In the genomic region with DNA sequence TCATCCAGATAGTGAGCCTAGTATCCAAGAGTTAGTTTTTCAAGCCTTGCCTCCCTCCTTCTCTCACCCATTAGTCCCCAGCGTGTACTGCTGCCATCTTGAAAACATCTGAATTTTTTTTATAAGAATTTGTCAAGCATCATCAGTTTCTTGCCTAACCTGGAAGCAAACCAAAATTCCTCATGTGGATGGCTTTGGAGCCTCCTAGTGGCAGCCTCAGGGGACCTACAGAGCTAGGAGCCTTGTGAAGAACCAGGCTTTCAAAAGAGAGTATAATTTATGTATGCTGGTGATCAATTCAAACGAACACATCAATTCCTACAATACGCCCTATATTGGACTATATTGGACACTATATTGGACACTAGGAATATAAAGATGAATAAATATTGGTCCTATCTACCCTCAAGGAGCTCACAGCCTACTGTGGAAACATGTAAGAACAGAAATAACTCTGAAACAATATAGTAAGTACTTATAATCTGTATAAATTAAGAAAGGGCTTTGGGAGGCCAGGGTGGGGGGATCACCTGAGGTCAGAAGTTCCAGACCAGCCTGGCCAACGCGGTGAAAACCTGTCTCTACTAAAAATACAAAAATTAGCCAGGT, we compare ENCODE assay signal across 9 cellular contexts.
DNase-seq lines count a peak whose midpoint lies in the region; ATAC-seq and TF ChIP-seq lines count a peak whose summit lies in the region.
"Had no signal": no experiment of that assay in that cellular context is flagged by ENCODE, and none has a peak within 500 bp of the region (broad histone marks: within the 10 kb centered on the region; RNA-seq: fewer than 3 reads in every experiment).

No MANE protein-coding gene starts in this region.

- DNase-seq in right atrium auricular region (ENCODE audit: low spot score) (no peak), Right ventricle myocardium superior (no peak), NCI-H446 treated with DMSO at 0.1 percent for 48 hours (lab: John Stamatoyannopoulos, UW) (peak; percentile 0), epithelial cell of proximal tubule (ENCODE audit: low read depth) (peak; percentile 13), progenitor cell of endocrine pancreas (ENCODE audit: low spot score, unreplicated experiment) (peak; percentile 18), lower leg skin (ENCODE audit: low spot score in 2 of 2) (no peak)
- DNase-seq in CD4-positive, alpha-beta T cell: no peak

- H3K4me1 ChIP-seq in right atrium auricular region: no peaks in the 10 kb centered on the region

- no peaks in the 10 kb centered on the region for H3K27me3 ChIP-seq in right atrium auricular region
- no peaks in the 10 kb centered on the region for H3K27me3 ChIP-seq in CD4-positive, alpha-beta T cell (ENCODE audit: control insufficient read depth, insufficient read depth, low read length)

- H3K36me3 Mint-ChIP-seq in progenitor cell of endocrine pancreas (ENCODE audit: insufficient read depth): no peaks in the 10 kb centered on the region
- no peaks in the 10 kb centered on the region for H3K36me3 Mint-ChIP-seq in CD4-positive, alpha-beta T cell (ENCODE audit: low read depth)

- H3K4me3 Mint-ChIP-seq in progenitor cell of endocrine pancreas (ENCODE audit: low read depth): no peak overlapping the region
- no peak overlapping the region for H3K4me3 Mint-ChIP-seq in CD4-positive, alpha-beta T cell
- H3K4me3 Mint-ChIP-seq: central memory CD8-positive, alpha-beta T cell had no signal

- peak; percentile 42 to 53 for TF ChIP-seq CTCF in right atrium auricular region (IDR thresholded peaks at IDR 0.05)
- TF ChIP-seq CTCF in epithelial cell of proximal tubule (conservative IDR thresholded peaks at IDR 0.05; ENCODE audit: low read depth, low read length): peak; percentile 80
- TF ChIP-seq CTCF in progenitor cell of endocrine pancreas (IDR thresholded peaks at IDR 0.05; ENCODE audit: unreplicated experiment): peak; percentile 86
- TF ChIP-seq CTCF in CD4-positive, alpha-beta T cell (IDR thresholded peaks at IDR 0.05): no peak
- no peak for TF ChIP-seq CTCF in lower leg skin (IDR thresholded peaks at IDR 0.05)

- no peaks in the 10 kb centered on the region for H3K36me3 ChIP-seq in right atrium auricular region

- no peaks in the 10 kb centered on the region for H3K9me3 Mint-ChIP-seq in progenitor cell of endocrine pancreas (ENCODE audit: low read depth)
- H3K9me3 Mint-ChIP-seq in CD4-positive, alpha-beta T cell: no peaks in the 10 kb centered on the region

- ATAC-seq in Right ventricle myocardium superior (ENCODE audit: poor library complexity) (no peak), GM21619 (IDR thresholded peaks at IDR 0.05; ENCODE audit: unreplicated experiment) (no peak)
- no peak for ATAC-seq in CD4-positive, alpha-beta T cell (ENCODE audit: poor library complexity)

- CTCF ChIA-PET in CD4-positive, alpha-beta T cell (lab: Charles Lee): no interaction called here

- no peak for TF ChIP-seq POLR2A in lower leg skin (IDR thresholded peaks at IDR 0.05)

- no peaks in the 10 kb centered on the region for H3K4me1 Mint-ChIP-seq in progenitor cell of endocrine pancreas (ENCODE audit: low read depth)
- no peaks in the 10 kb centered on the region for H3K4me1 Mint-ChIP-seq in CD4-positive, alpha-beta T cell (ENCODE audit: low read depth)
- H3K4me1 Mint-ChIP-seq: central memory CD8-positive, alpha-beta T cell had no signal

- POLR2A ChIA-PET in CD4-positive, alpha-beta T cell (lab: Charles Lee): no interaction called here

- WGBS in lower leg skin, 2 donors: 40 to 45% methylated on average over 5 of the region's 5 CpGs

- H3K9me3 ChIP-seq in right atrium auricular region: no peaks in the 10 kb centered on the region
- no peaks in the 10 kb centered on the region for H3K9me3 ChIP-seq in CD4-positive, alpha-beta T cell (ENCODE audit: control insufficient read depth, low read length)

- H3K27me3 Mint-ChIP-seq in progenitor cell of endocrine pancreas: peaks cover 8% of the 10 kb centered on the region
- H3K27me3 Mint-ChIP-seq in CD4-positive, alpha-beta T cell: peaks cover 13% of the 10 kb centered on the region

- intact Hi-C loops in Right ventricle myocardium superior (cut with DNase I): no loop called here
- intact Hi-C loops in CD4-positive, alpha-beta T cell (cut with DNase I, micrococcal nuclease): no loop called here
- intact Hi-C loops in lower leg skin (cut with DNase I; ENCODE audit: low total_unique reads): no loop called here

- no peak overlapping the region for H3K27ac ChIP-seq in right atrium auricular region
- no peak overlapping the region for H3K27ac ChIP-seq in CD4-positive, alpha-beta T cell (ENCODE audit: low read depth, low read length)

- no peak overlapping the region for H3K4me3 ChIP-seq in right atrium auricular region
- no peak overlapping the region for H3K4me3 ChIP-seq in epithelial cell of proximal tubule (ENCODE audit: low read depth, low read length)
- H3K4me3 ChIP-seq in lower leg skin (ENCODE audit: low read depth, poor library complexity, severe bottlenecking): no peak overlapping the region

- H3K27ac Mint-ChIP-seq in progenitor cell of endocrine pancreas: no peak overlapping the region
- H3K27ac Mint-ChIP-seq in CD4-positive, alpha-beta T cell: no peak overlapping the region

Comparison
In these comparisons a context has a peak if more than half of its experiments do, and no peak if none do; other contexts are left out.
1. DNase-seq: peak in NCI-H446 treated with DMSO at 0.1 percent for 48 hours (single experiment), epithelial cell of proximal tubule (single experiment) and progenitor cell of endocrine pancreas (single experiment); none in right atrium auricular region (single experiment), Right ventricle myocardium superior (single experiment), CD4-positive, alpha-beta T cell (0 of 10) and lower leg skin (0 of 2).
2. CTCF ChIP-seq: peak in right atrium auricular region (2 of 2), epithelial cell of proximal tubule (single experiment) and progenitor cell of endocrine pancreas (single experiment); none in CD4-positive, alpha-beta T cell (single experiment) and lower leg skin (0 of 3).